ENCODE assay signal across 20 cellular contexts in the genomic region with DNA sequence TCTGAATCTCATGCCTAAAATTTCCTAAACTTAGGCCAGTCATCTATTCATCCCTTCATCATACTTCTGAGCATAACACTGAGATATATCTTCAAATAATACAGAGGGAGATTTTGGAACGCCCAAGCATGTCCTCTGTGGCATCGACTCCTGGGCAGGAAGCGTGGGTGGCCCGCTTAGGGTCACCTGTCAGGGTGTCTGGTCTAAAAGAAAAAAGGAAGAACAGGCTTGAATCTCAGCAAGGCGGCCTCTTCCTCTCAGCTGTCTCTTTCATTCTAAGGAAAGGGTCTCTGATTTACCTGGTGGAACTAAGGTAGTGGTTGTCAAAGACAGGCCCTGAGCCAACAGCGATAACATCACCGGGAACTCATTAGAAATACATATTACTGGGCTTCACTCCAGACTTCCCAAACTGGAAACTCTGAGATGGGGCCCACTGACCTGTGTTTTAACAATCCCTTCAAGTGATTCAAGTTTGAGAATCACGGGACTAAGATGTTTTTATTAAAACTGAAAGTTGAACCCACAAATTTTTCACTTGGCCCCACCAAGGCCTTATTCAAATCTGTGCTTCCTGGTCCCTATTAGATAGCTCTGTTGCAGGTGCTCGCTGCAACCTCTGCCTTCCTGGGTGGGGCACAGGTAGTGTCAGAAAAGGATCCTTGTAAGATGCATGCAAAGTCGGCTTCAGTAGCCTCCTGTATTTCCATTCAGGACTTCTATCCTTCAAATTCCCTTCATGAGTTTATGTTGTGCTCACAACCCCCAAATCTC.
"Had no signal": no experiment of that assay in that cellular context is flagged by ENCODE, and none has a peak within 500 bp of the region (broad histone marks: within the 10 kb centered on the region; RNA-seq: fewer than 3 reads in every experiment).

No MANE protein-coding gene starts in this region.

- H3K27ac Mint-ChIP-seq: activated CD4-positive, alpha-beta memory T cell treated with anti-CD3 and anti-CD28 coated beads, Interleukin-2, amount 10 ng/mL, durations not matched to agents 7 days and 5 days; activated naive CD4-positive, alpha-beta T cell treated with anti-CD3 and anti-CD28 coated beads, Interleukin-2, amount 50 U/mL, for 72 hours; activated T-cell treated with anti-CD3 and anti-CD28 coated beads, Interleukin-2, amount 50 U/mL, for 72 hours; stimulated activated naive CD8-positive, alpha-beta T cell treated with anti-CD3 and anti-CD28 coated beads, Interleukin-15, Interleukin-2, amounts not matched to agents 100 ng/mL and 50 ng/mL, for 24 hours had no signal

- H3K4me1 ChIP-seq: body of pancreas, left lung, pancreas had no signal

- H3K4me1 Mint-ChIP-seq: activated CD4-positive, alpha-beta memory T cell treated with anti-CD3 and anti-CD28 coated beads, Interleukin-2, amount 10 ng/mL, durations not matched to agents 7 days and 5 days had no signal

- H3K27ac ChIP-seq: body of pancreas, coronary artery, esophagus muscularis mucosa, hepatocyte, left lung, pancreas, suprapubic skin had no signal

- H3K36me3 ChIP-seq: esophagus muscularis mucosa, left lung, pancreas, suprapubic skin had no signal

- H3K36me3 Mint-ChIP-seq: activated naive CD4-positive, alpha-beta T cell treated with anti-CD3 and anti-CD28 coated beads, Interleukin-2, amount 50 U/mL, for 72 hours; naive B cell had no signal

- H3K9me3 Mint-ChIP-seq: activated CD4-positive, alpha-beta memory T cell treated with anti-CD3 and anti-CD28 coated beads, Interleukin-2, amount 10 ng/mL, durations not matched to agents 7 days and 5 days; stimulated activated naive CD8-positive, alpha-beta T cell treated with anti-CD3 and anti-CD28 coated beads, Interleukin-15, Interleukin-2, amounts not matched to agents 100 ng/mL and 50 ng/mL, for 24 hours had no signal

- H3K27me3 Mint-ChIP-seq: activated CD4-positive, alpha-beta memory T cell treated with anti-CD3 and anti-CD28 coated beads, Interleukin-2, amount 10 ng/mL, durations not matched to agents 7 days and 5 days; stimulated activated naive CD8-positive, alpha-beta T cell treated with anti-CD3 and anti-CD28 coated beads, Interleukin-15, Interleukin-2, amounts not matched to agents 100 ng/mL and 50 ng/mL, for 24 hours had no signal

- DNase-seq: activated CD4-positive, alpha-beta memory T cell treated with anti-CD3 and anti-CD28 coated beads, Interleukin-2, amount 10 ng/mL, durations not matched to agents 7 days and 5 days; activated CD4-positive, alpha-beta T cell treated with anti-CD3 and anti-CD28 coated beads for 4 hours; activated gamma-delta T cell; activated T-cell treated with anti-CD3 and anti-CD28 coated beads, Interleukin-2, amount 50 U/mL, for 72 hours; amniotic stem cell; body of pancreas; caudate nucleus; effector CD4-positive, alpha-beta T cell; left lung; mammary epithelial cell; naive B cell; pancreas; trophoblast cell had no signal

- H3K27me3 ChIP-seq: body of pancreas, esophagus muscularis mucosa, hepatocyte, left lung, pancreas, suprapubic skin had no signal

- ATAC-seq: activated naive CD4-positive, alpha-beta T cell treated with anti-CD3 and anti-CD28 coated beads, Interleukin-2, amount 50 U/mL, for 72 hours; activated T-cell treated with anti-CD3 and anti-CD28 coated beads, Interleukin-2, amount 50 U/mL, for 72 hours; body of pancreas; left lung; pancreas; sciatic nerve had no signal

- H3K4me3 Mint-ChIP-seq: activated CD4-positive, alpha-beta memory T cell treated with anti-CD3 and anti-CD28 coated beads, Interleukin-2, amount 10 ng/mL, durations not matched to agents 7 days and 5 days; activated T-cell treated with anti-CD3 and anti-CD28 coated beads, Interleukin-2, amount 50 U/mL, for 72 hours; stimulated activated naive CD8-positive, alpha-beta T cell treated with anti-CD3 and anti-CD28 coated beads, Interleukin-15, Interleukin-2, amounts not matched to agents 100 ng/mL and 50 ng/mL, for 24 hours had no signal

- H3K4me3 ChIP-seq: body of pancreas, coronary artery, esophagus muscularis mucosa, hepatocyte, left lung, pancreas, suprapubic skin had no signal

- H3K9me3 ChIP-seq: body of pancreas, esophagus muscularis mucosa, pancreas, suprapubic skin had no signal
